Comparison of ENCODE assay signal across 9 cellular contexts in genomic region chr15:35697549-35698299, GRCh38.
DNase-seq lines count a peak whose midpoint lies in the region; ATAC-seq and TF ChIP-seq lines count a peak whose summit lies in the region.
"Had no signal": no experiment of that assay in that cellular context is flagged by ENCODE, and none has a peak within 500 bp of the region (broad histone marks: within the 10 kb centered on the region; RNA-seq: fewer than 3 reads in every experiment).

No MANE protein-coding gene starts in this region.

- H3K36me3 Mint-ChIP-seq in WTC11 = no peaks in the 10 kb centered on the region

- no peak overlapping the region for H3K4me3 Mint-ChIP-seq in WTC11

- no peaks in the 10 kb centered on the region for H3K27me3 Mint-ChIP-seq in WTC11 (ENCODE audit: low read depth)

- H3K36me3 ChIP-seq in spleen = no peaks in the 10 kb centered on the region

- POLR2A ChIA-PET in WTC11 (lab: Charles Lee) = interaction anchor here (0.6 kb wide), 1 partner anchor 98 kb away, joined by 4 read pairs; no protein-coding TSS in a partner anchor
- POLR2A ChIA-PET in HEK293T (lab: Yijun Ruan, JAX) = no interaction called here

- ATAC-seq in WTC11 = peak; percentile 60
- ATAC-seq in left ventricle myocardium superior = peak; percentile 88
- no peak for ATAC-seq in HG02642 (IDR thresholded peaks at IDR 0.05; ENCODE audit: poor library complexity, unreplicated experiment)

- H3K4me3 ChIP-seq in spleen = no peak overlapping the region

- intact Hi-C loops in left ventricle myocardium superior (cut with micrococcal nuclease) (no loop called here), spleen (cut with DNase I; ENCODE audit: low total_unique reads) (loop anchor here (10.0 kb wide), 1 partner anchor 63 kb away; no protein-coding TSS in a partner anchor)

- CTCF ChIA-PET in WTC11 (lab: Charles Lee) (interaction anchor here (1.6 to 2.0 kb wide), 2 partner anchors 11 to 54 kb away, joined by 5 to 6 read pairs; no protein-coding TSS in a partner anchor), HEK293T (lab: Yijun Ruan, JAX) (interaction anchor here (0.8 kb wide), 1 partner anchor 64 kb away, joined by 3 read pairs; no protein-coding TSS in a partner anchor)

- TF ChIP-seq CTCF in WTC11 (IDR thresholded peaks at IDR 0.05) = no peak
- TF ChIP-seq CTCF in spleen (IDR thresholded peaks at IDR 0.05 in 8 of 11, conservative IDR thresholded peaks at IDR 0.05 in 3 of 11) = no peak

- DNase-seq in HPDE6-E6E7 (ENCODE audit: extremely low spot score) (peak; percentile 26), WTC11 (ENCODE audit: low spot score) (no peak), left ventricle myocardium superior (peak; percentile 33), spleen (no peak), HEK293T (ENCODE audit: extremely low spot score) (no peak), LoVo (ENCODE audit: low spot score) (no peak)
- no peak for DNase-seq in activated effector memory CD4-positive, alpha-beta T cell treated with Interleukin-2 at 50 U/mL for 16 hours
- DNase-seq: midbrain had no signal

- peaks cover 0 to 9% (median 0%) of the 10 kb centered on the region in 6 donors for H3K4me1 ChIP-seq in spleen

- H3K27ac ChIP-seq in spleen = peak overlapping the region; percentile 24 to 78 (median 74)

- 49 to 65% (median 60%) methylated on average over 8 of the region's 8 CpGs for WGBS in spleen, 5 donors

- no peak for TF ChIP-seq POLR2A in spleen (IDR thresholded peaks at IDR 0.05)

- no peaks in the 10 kb centered on the region for H3K9me3 ChIP-seq in spleen

- H3K27me3 ChIP-seq in spleen (replicated peaks in 1 of 7) = no peaks in the 10 kb centered on the region

- H3K27ac Mint-ChIP-seq in WTC11 = peak overlapping the region; percentile 55

- H3K4me1 Mint-ChIP-seq in WTC11 = peaks cover 32% of the 10 kb centered on the region

- H3K9me3 Mint-ChIP-seq in WTC11 = no peaks in the 10 kb centered on the region

TF ChIP-seq in WTC11, 78 proteins besides CTCF, POLR2A, EP300 and RAD21:
- TF ChIP-seq TP53 (CRISPR knock-in tag; IDR thresholded peaks at IDR 0.05) (no peak), NFE2L1 (CRISPR knock-in tag; IDR thresholded peaks at IDR 0.05) (no peak), SMAD4 (CRISPR knock-in tag; IDR thresholded peaks at IDR 0.05) (no peak), USF2 (CRISPR knock-in tag; IDR thresholded peaks at IDR 0.05) (no peak), SP1 (CRISPR knock-in tag; conservative IDR thresholded peaks at IDR 0.05) (no peak), CBFB (CRISPR knock-in tag; IDR thresholded peaks at IDR 0.05; ENCODE audit: low read depth) (no peak)

TF ChIP-seq in HEK293T, 16 proteins besides CTCF, POLR2A, EP300 and RAD21:
- TF ChIP-seq ARNT (IDR thresholded peaks at IDR 0.05) = no peak
- TF ChIP-seq ELF4 (IDR thresholded peaks at IDR 0.05) = no peak
- no peak for TF ChIP-seq FOXA1 (IDR thresholded peaks at IDR 0.05)
- TF ChIP-seq LEF1 (IDR thresholded peaks at IDR 0.05; ENCODE audit: borderline replicate concordance) = no peak
- TF ChIP-seq SUZ12 (IDR thresholded peaks at IDR 0.05) = no peak
- no peak for TF ChIP-seq L3MBTL2 (conservative IDR thresholded peaks at IDR 0.05)
- no peak for TF ChIP-seq FOXM1 (IDR thresholded peaks at IDR 0.05; ENCODE audit: borderline replicate concordance)
- TF ChIP-seq NFRKB (IDR thresholded peaks at IDR 0.05) = no peak
- no peak for TF ChIP-seq HDGF (IDR thresholded peaks at IDR 0.05; ENCODE audit: borderline replicate concordance)
- TF ChIP-seq SP1 (IDR thresholded peaks at IDR 0.05) = no peak
- no peak for TF ChIP-seq FOXK2 (IDR thresholded peaks at IDR 0.05)
- no peak for TF ChIP-seq PKNOX1 (IDR thresholded peaks at IDR 0.05)
- no peak for TF ChIP-seq BHLHE40 (IDR thresholded peaks at IDR 0.05; ENCODE audit: borderline replicate concordance)
- no peak for TF ChIP-seq TARDBP (IDR thresholded peaks at IDR 0.05)
- TF ChIP-seq ZNF384 (IDR thresholded peaks at IDR 0.05) = no peak
- TF ChIP-seq CTBP1 (IDR thresholded peaks at IDR 0.05; ENCODE audit: borderline replicate concordance) = no peak

Comparison
In these comparisons a context has a peak if more than half of its experiments do, and no peak if none do; other contexts are left out.
1. DNase-seq: peak in HPDE6-E6E7 (single experiment) and left ventricle myocardium superior (single experiment); none in WTC11 (single experiment), spleen (single experiment), activated effector memory CD4-positive, alpha-beta T cell treated with Interleukin-2 at 50 U/mL for 16 hours (single experiment), HEK293T (single experiment) and LoVo (single experiment).